19 cellular contexts compared by ENCODE assay signal in genomic region chr18:26004827-26005226, GRCh38.
DNase-seq lines count a peak whose midpoint lies in the region; ATAC-seq and TF ChIP-seq lines count a peak whose summit lies in the region.
"Had no signal": no experiment of that assay in that cellular context is flagged by ENCODE, and none has a peak within 500 bp of the region (broad histone marks: within the 10 kb centered on the region; RNA-seq: fewer than 3 reads in every experiment).

No MANE protein-coding gene starts in this region.

- no peaks in the 10 kb centered on the region for H3K27me3 ChIP-seq in BE2C
- no peaks in the 10 kb centered on the region for H3K27me3 ChIP-seq in BLaER1 treated with 17β-estradiol and CSF1 and Interleukin-3, amounts not matched to agents 10 nM and 100 nM
- H3K27me3 ChIP-seq: SJSA1 had no signal

- no peaks in the 10 kb centered on the region for H3K36me3 ChIP-seq in BE2C
- H3K36me3 ChIP-seq in BLaER1 treated with 17β-estradiol and CSF1 and Interleukin-3, amounts not matched to agents 10 nM and 100 nM: peaks cover 0 to 6% (median 2%) of the 10 kb centered on the region in 11 experiments; a peak in 9 of 22 replicates
- H3K36me3 ChIP-seq: SJSA1 had no signal

- H3K4me1 ChIP-seq in BE2C: no peaks in the 10 kb centered on the region
- peaks cover 0 to 19% (median 7%) of the 10 kb centered on the region in 10 experiments; a peak in 14 of 20 replicates for H3K4me1 ChIP-seq in BLaER1 treated with 17β-estradiol and CSF1 and Interleukin-3, amounts not matched to agents 10 nM and 100 nM
- H3K4me1 ChIP-seq: SJSA1 had no signal

- no peaks in the 10 kb centered on the region for H4K20me1 ChIP-seq in BLaER1 treated with 17β-estradiol and CSF1 and Interleukin-3, amounts not matched to agents 10 nM and 100 nM

- DNase-seq in BE2C (peak; percentile 4), NCI-H69 (lab: John Stamatoyannopoulos, UW) (peak; percentile 51), kidney tubule cell (ENCODE audit: low spot score) (peak; percentile 9), NCI-H2081 (lab: John Stamatoyannopoulos, UW) (no peak), EL (no peak)
- DNase-seq: ACHN; AML-193; CD4-positive, alpha-beta memory T cell; GF-D8; GOT3; KG1; NCI-H1092; NCI-H1694; NCI-H524; OCI-M1 had no signal

- H3K9ac ChIP-seq in BLaER1 treated with 17β-estradiol and CSF1 and Interleukin-3, amounts not matched to agents 10 nM and 100 nM: no peak overlapping the region

- no peak overlapping the region for H3K27ac ChIP-seq in BLaER1 treated with 17β-estradiol and CSF1 and Interleukin-3, amounts not matched to agents 10 nM and 100 nM
- H3K27ac ChIP-seq: RWPE1, SJSA1 had no signal

- no peak for ATAC-seq in GM21619 (IDR thresholded peaks at IDR 0.05; ENCODE audit: unreplicated experiment)

- no peaks in the 10 kb centered on the region for H3K9me3 ChIP-seq in BE2C
- peaks cover 0 to 11% (median 0%) of the 10 kb centered on the region in 11 experiments; a peak in 4 of 22 replicates for H3K9me3 ChIP-seq in BLaER1 treated with 17β-estradiol and CSF1 and Interleukin-3, amounts not matched to agents 10 nM and 100 nM (replicated peaks in 1 of 11)
- H3K9me3 ChIP-seq: SJSA1 had no signal

- no peak overlapping the region for H3K4me3 ChIP-seq in BE2C (ENCODE audit: low read depth, low read length)
- H3K4me3 ChIP-seq in BLaER1 treated with 17β-estradiol and CSF1 and Interleukin-3, amounts not matched to agents 10 nM and 100 nM: no peak overlapping the region
- H3K4me3 ChIP-seq: SJSA1 had no signal

- no peak for TF ChIP-seq CTCF in BE2C (IDR thresholded peaks at IDR 0.05; ENCODE audit: low read depth, low read length)

- peak overlapping the region in 6 of 11 experiments; percentile 3 to 40 (median 15); a peak in 7 of 22 replicates for H3K4me2 ChIP-seq in BLaER1 treated with 17β-estradiol and CSF1 and Interleukin-3, amounts not matched to agents 10 nM and 100 nM

Comparison
In these comparisons a context has a peak if more than half of its experiments do, and no peak if none do; other contexts are left out.
1. DNase-seq: peak in BE2C (single experiment), NCI-H69 (single experiment) and kidney tubule cell (single experiment); none in NCI-H2081 (0 of 2) and EL (single experiment).